ENCODE assay signal across 1 cellular context in genomic region chr15:77623878-77624524, GRCh38.
TF ChIP-seq lines count a peak whose summit lies in the region.

No MANE protein-coding gene starts in this region.

TF ChIP-seq in IMR-90, 13 proteins besides CTCF, POLR2A, EP300 and RAD21:
- TF ChIP-seq RFX5 (IDR thresholded peaks at IDR 0.05; ENCODE audit: low read depth, low read length) (no peak), MAZ (IDR thresholded peaks at IDR 0.05; ENCODE audit: borderline replicate concordance, low read depth, low read length) (no peak), FOS (IDR thresholded peaks at IDR 0.05; ENCODE audit: low read depth, low read length) (no peak), MXI1 (IDR thresholded peaks at IDR 0.05; ENCODE audit: borderline replicate concordance, low read depth, low read length) (no peak), BHLHE40 (IDR thresholded peaks at IDR 0.05; ENCODE audit: low read depth, low read length) (no peak), CHD1 (IDR thresholded peaks at IDR 0.05; ENCODE audit: low read depth, low read length) (no peak), SMC3 (IDR thresholded peaks at IDR 0.05; ENCODE audit: low read depth, low read length) (no peak), ELK1 (IDR thresholded peaks at IDR 0.05; ENCODE audit: borderline replicate concordance, low read depth, low read length) (no peak)
